In genomic region chr9:34001308-34001707, GRCh38 we compare ENCODE assay signal across 15 cellular contexts. TPM values are rescaled to one million over a fixed set of nuclear protein-coding genes. Genes with fewer than 3 reads are reported as not detected.
A peak's percentile ranks its signal among the peaks of the same experiment; 100 is the strongest.
DNase-seq lines count a peak whose midpoint lies in the region; ATAC-seq and TF ChIP-seq lines count a peak whose summit lies in the region.
"Had no signal": no experiment of that assay in that cellular context is flagged by ENCODE, and none has a peak within 500 bp of the region (broad histone marks: within the 10 kb centered on the region; RNA-seq: fewer than 3 reads in every experiment).

No MANE protein-coding gene starts in this region.

- no peaks in the 10 kb centered on the region for H3K27me3 ChIP-seq in hepatocyte
- H3K27me3 ChIP-seq in thyroid gland: no peaks in the 10 kb centered on the region
- H3K27me3 ChIP-seq in vagina: no peaks in the 10 kb centered on the region

- no peaks in the 10 kb centered on the region for H3K9me2 ChIP-seq in hepatocyte (replicated peaks; ENCODE audit: insufficient read depth)

- no peaks in the 10 kb centered on the region for H3K9me3 Mint-ChIP-seq in osteocyte (ENCODE audit: unreplicated experiment)
- no peaks in the 10 kb centered on the region for H3K9me3 Mint-ChIP-seq in stimulated activated memory B cell treated with anti-CD40 and anti-IgM and Interleukin-4, amounts not matched to agents 10 μg/mL and 1 μg/mL and 100 μg/mL, for 72 hours
- H3K9me3 Mint-ChIP-seq: CD14-positive monocyte; CD8-positive, alpha-beta T cell had no signal

- 73% methylated on average over 3 of the region's 3 CpGs for WGBS in hepatocyte (ENCODE audit: low lambda C conversion rate, missing lambda C conversion rate)
- 67 to 70% methylated on average over 3 of the region's 3 CpGs for WGBS in thyroid gland, 2 donors

- peaks cover 5% of the 10 kb centered on the region for H3K4me1 Mint-ChIP-seq in osteocyte (ENCODE audit: unreplicated experiment)
- H3K4me1 Mint-ChIP-seq in stimulated activated memory B cell treated with anti-CD40 and anti-IgM and Interleukin-4, amounts not matched to agents 10 μg/mL and 1 μg/mL and 100 μg/mL, for 72 hours: no peaks in the 10 kb centered on the region
- H3K4me1 Mint-ChIP-seq: CD14-positive monocyte had no signal

- H4K20me1 ChIP-seq in hepatocyte (ENCODE audit: insufficient read depth, poor library complexity, severe bottlenecking): no peaks in the 10 kb centered on the region

- peaks cover 22% of the 10 kb centered on the region for H3K79me2 ChIP-seq in hepatocyte

- H3K4me2 ChIP-seq in hepatocyte: no peak overlapping the region
- H3K4me2 ChIP-seq: A549 had no signal

- no peaks in the 10 kb centered on the region for H3K27me3 Mint-ChIP-seq in osteocyte (ENCODE audit: unreplicated experiment)
- no peaks in the 10 kb centered on the region for H3K27me3 Mint-ChIP-seq in stimulated activated memory B cell treated with anti-CD40 and anti-IgM and Interleukin-4, amounts not matched to agents 10 μg/mL and 1 μg/mL and 100 μg/mL, for 72 hours

- H2AFZ ChIP-seq in hepatocyte: no peak overlapping the region

- H3K4me3 Mint-ChIP-seq in osteocyte (ENCODE audit: unreplicated experiment): no peak overlapping the region
- H3K4me3 Mint-ChIP-seq in stimulated activated memory B cell treated with anti-CD40 and anti-IgM and Interleukin-4, amounts not matched to agents 10 μg/mL and 1 μg/mL and 100 μg/mL, for 72 hours: no peak overlapping the region
- H3K4me3 Mint-ChIP-seq: CD14-positive monocyte; CD8-positive, alpha-beta T cell had no signal

- ATAC-seq in stimulated activated memory B cell treated with anti-CD40 and anti-IgM and Interleukin-4, amounts not matched to agents 10 μg/mL and 1 μg/mL and 100 μg/mL, for 72 hours: no peak
- ATAC-seq: A549; CD8-positive, alpha-beta T cell had no signal

- H3K36me3 ChIP-seq in hepatocyte (replicated peaks; ENCODE audit: insufficient read depth, low read depth) (no peaks in the 10 kb centered on the region), thyroid gland (no peaks in the 10 kb centered on the region), vagina (peaks cover 0 to 16% of the 10 kb centered on the region in 2 donors)

- TF ChIP-seq POLR2A in thyroid gland (IDR thresholded peaks at IDR 0.05) (no peak), vagina (IDR thresholded peaks at IDR 0.05) (no peak)

- H3K4me3 ChIP-seq in hepatocyte (no peak overlapping the region), thyroid gland (replicated peaks in 1 of 3) (no peak overlapping the region), vagina (no peak overlapping the region)
- H3K4me3 ChIP-seq: A549 had no signal

- TF ChIP-seq CTCF in hepatocyte (IDR thresholded peaks at IDR 0.05; ENCODE audit: poor library complexity) (no peak), osteocyte (IDR thresholded peaks at IDR 0.05) (no peak), thyroid gland (IDR thresholded peaks at IDR 0.05) (no peak), vagina (IDR thresholded peaks at IDR 0.05) (no peak)

- H3K27ac ChIP-seq in hepatocyte (peak overlapping the region; percentile 18), thyroid gland (peak overlapping the region; percentile 41 to 62 (median 56)), vagina (no peak overlapping the region)
- H3K27ac ChIP-seq: A549, HL-60 had no signal

- DNase-seq in NCI-H82 treated with DMSO at 0.1 percent for 48 hours (lab: John Stamatoyannopoulos, UW; ENCODE audit: unreplicated experiment) (peak; percentile 25), hepatocyte (ENCODE audit: low spot score) (no peak), osteocyte (ENCODE audit: extremely low spot score, unreplicated experiment) (no peak), thyroid gland (no peak), midbrain (lab: John Stamatoyannopoulos, UW) (no peak), vagina (ENCODE audit: extremely low spot score in 2 of 2) (no peak)
- DNase-seq: CD8-positive, alpha-beta T cell; COR-L47; DND-41; GDM1; HCEC 1CT had no signal

- H3K36me3 Mint-ChIP-seq in osteocyte (ENCODE audit: unreplicated experiment): peaks cover 28% of the 10 kb centered on the region
- peaks cover 38% of the 10 kb centered on the region for H3K36me3 Mint-ChIP-seq in stimulated activated memory B cell treated with anti-CD40 and anti-IgM and Interleukin-4, amounts not matched to agents 10 μg/mL and 1 μg/mL and 100 μg/mL, for 72 hours

- no peaks in the 10 kb centered on the region for H3K9me3 ChIP-seq in hepatocyte (ENCODE audit: low read depth)
- H3K9me3 ChIP-seq in thyroid gland: no peaks in the 10 kb centered on the region
- no peaks in the 10 kb centered on the region for H3K9me3 ChIP-seq in vagina
- H3K9me3 ChIP-seq: A549 had no signal

- peak overlapping the region; percentile 62 for H3K27ac Mint-ChIP-seq in osteocyte (ENCODE audit: unreplicated experiment)
- no peak overlapping the region for H3K27ac Mint-ChIP-seq in stimulated activated memory B cell treated with anti-CD40 and anti-IgM and Interleukin-4, amounts not matched to agents 10 μg/mL and 1 μg/mL and 100 μg/mL, for 72 hours
- H3K27ac Mint-ChIP-seq: CD14-positive monocyte; CD8-positive, alpha-beta T cell had no signal

- intact Hi-C loops in thyroid gland (cut with DNase I) (no loop called here), vagina (cut with DNase I) (no loop called here)

- H3K4me1 ChIP-seq in hepatocyte (ENCODE audit: insufficient read depth) (no peaks in the 10 kb centered on the region), thyroid gland (peaks cover 12 to 29% of the 10 kb centered on the region in 2 donors), vagina (no peaks in the 10 kb centered on the region)
- H3K4me1 ChIP-seq: A549 had no signal

RNA-seq across cellular contexts. Expression of gene UBAP2, which starts 47.4 kb away (rescaled TPM):
- total RNA-seq in hepatocyte (22.9 and 24.9 TPM in 2 replicates), osteocyte (39.9 and 40.6 TPM in 2 replicates), thyroid gland (10 to 100 TPM; 30.3 to 48.5 (median 35.5) TPM), vagina (24.6 TPM)
- 22.4 and 31.2 TPM in 2 replicates for polyA plus RNA-seq in hepatocyte
